Comparison of ENCODE assay signal across 2 cellular contexts in the genomic region with DNA sequence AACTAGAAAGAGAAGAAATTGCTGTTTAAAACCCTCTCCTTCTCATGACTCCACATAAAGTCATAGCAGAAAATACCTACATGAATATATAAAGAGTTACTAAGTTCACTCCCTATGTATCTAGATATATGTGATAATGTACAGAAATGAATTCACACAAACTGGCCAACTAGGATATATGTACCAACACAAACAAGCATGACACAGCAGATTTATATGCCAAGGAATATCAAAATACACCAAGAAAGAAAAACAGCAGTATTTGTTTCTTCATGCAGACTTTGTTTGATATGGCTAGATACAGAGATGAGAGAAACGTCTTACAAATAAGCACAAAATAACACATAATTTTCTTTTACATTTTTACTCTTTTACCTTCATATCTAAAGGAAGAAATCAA.
TF ChIP-seq lines count a peak whose summit lies in the region.

No MANE protein-coding gene starts in this region.

TF ChIP-seq in HepG2, 621 proteins besides CTCF, POLR2A, EP300 and RAD21:
- TF ChIP-seq MAFK (conservative IDR thresholded peaks at IDR 0.05 in 1 of 2, IDR thresholded peaks at IDR 0.05 in 1 of 2; ENCODE audit: low read length in 2 of 2) (peak; percentile 4 to 24; a peak in 2 of 4 replicates), NFE2L2 (IDR thresholded peaks at IDR 0.05; ENCODE audit: low read length) (peak; percentile 55), REXO4 (CRISPR knock-in tag; IDR thresholded peaks at IDR 0.05; ENCODE audit: borderline replicate concordance) (no peak)

TF ChIP-seq in IMR-90, 13 proteins besides CTCF, POLR2A, EP300 and RAD21:
- TF ChIP-seq NFE2L2 (IDR thresholded peaks at IDR 0.05; ENCODE audit: low read depth, low read length) (peak; percentile 74), FOS (IDR thresholded peaks at IDR 0.05; ENCODE audit: low read depth, low read length) (no peak), RCOR1 (IDR thresholded peaks at IDR 0.05; ENCODE audit: insufficient replicate concordance, low read length) (no peak), MAFK (IDR thresholded peaks at IDR 0.05; ENCODE audit: low read depth, low read length) (no peak), SMC3 (IDR thresholded peaks at IDR 0.05; ENCODE audit: low read depth, low read length) (no peak), MXI1 (IDR thresholded peaks at IDR 0.05; ENCODE audit: borderline replicate concordance, low read depth, low read length) (no peak), BHLHE40 (IDR thresholded peaks at IDR 0.05; ENCODE audit: low read depth, low read length) (no peak)
- TF ChIP-seq, protein P1, sequence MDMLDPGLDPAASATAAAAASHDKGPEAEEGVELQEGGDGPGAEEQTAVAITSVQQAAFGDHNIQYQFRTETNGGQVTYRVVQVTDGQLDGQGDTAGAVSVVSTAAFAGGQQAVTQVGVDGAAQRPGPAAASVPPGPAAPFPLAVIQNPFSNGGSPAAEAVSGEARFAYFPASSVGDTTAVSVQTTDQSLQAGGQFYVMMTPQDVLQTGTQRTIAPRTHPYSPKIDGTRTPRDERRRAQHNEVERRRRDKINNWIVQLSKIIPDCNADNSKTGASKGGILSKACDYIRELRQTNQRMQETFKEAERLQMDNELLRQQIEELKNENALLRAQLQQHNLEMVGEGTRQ (IDR thresholded peaks at IDR 0.05; ENCODE audit: low read depth, low read length), result no peak
